Comparison of ENCODE assay signal across 8 cellular contexts in the genomic region with DNA sequence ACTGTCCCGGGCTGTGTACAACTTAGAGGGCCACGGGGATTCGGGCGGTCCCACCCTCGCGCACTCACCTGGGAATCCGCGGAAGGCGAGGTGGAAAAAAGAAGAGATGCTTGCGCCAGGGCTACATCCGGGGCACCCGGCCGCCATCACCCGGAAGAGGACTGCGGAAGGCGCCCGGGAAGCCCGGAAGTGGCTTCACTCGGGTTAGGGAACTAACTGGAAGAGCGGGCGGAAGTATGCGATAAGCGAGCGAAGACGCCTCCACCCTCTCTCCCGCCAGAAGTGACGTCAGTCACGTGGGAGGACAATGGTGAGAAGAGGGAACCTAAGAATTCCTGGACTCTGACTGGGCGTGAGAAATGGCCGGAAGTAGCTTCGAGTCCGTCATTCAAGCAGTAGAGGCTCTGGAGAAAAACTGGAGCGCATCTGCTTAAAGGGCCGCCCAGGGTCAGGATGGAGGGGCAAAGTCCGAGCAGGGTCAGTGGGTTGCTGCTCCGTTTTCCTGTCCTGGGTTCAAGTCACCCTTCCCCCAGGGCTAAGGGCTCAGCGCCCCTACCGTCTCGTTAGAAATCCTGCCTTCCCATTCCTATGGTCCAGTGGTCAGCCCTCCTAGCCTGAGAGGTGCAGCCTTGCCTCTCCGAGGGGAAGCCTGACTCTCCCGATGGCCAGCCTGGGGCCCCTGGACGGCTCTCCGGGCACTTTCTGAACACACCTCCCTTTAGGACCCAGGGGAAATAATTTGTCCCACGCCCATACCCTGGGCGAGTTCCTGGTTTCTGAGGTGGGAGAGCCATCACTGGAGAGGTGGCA.
DNase-seq lines count a peak whose midpoint lies in the region; ATAC-seq lines count a peak whose summit lies in the region.

A gene (minus strand): TSS at position 165 of the 810 bp plus-strand sequence. CDS start 627 bp downstream, outside the sequence.

- in situ Hi-C loops in ACHN (cut with HindIII; ENCODE audit: low pct_ligation_motif_present, low pct_unique_long_range_greater_than_20kb, low sequenced_read_pairs): no loop called here

- H3K4me3 Mint-ChIP-seq in central memory CD8-positive, alpha-beta T cell: peak within 1 kb of the TSS; percentile 97

- peaks cover 60% of the 10 kb centered on the region for H3K4me1 Mint-ChIP-seq in central memory CD8-positive, alpha-beta T cell

- no peaks in the 10 kb centered on the region for H3K27me3 Mint-ChIP-seq in central memory CD8-positive, alpha-beta T cell

- peak within 1 kb of the TSS; percentile 97 for H3K27ac Mint-ChIP-seq in central memory CD8-positive, alpha-beta T cell (ENCODE audit: low read depth)

- peaks cover 33% of the 10 kb centered on the region for H3K36me3 Mint-ChIP-seq in central memory CD8-positive, alpha-beta T cell (ENCODE audit: insufficient read depth)

- no peaks in the 10 kb centered on the region for H3K9me3 Mint-ChIP-seq in central memory CD8-positive, alpha-beta T cell

- DNase-seq in ACHN (peak; percentile 100), NCI-H446 (lab: John Stamatoyannopoulos, UW) (peak; percentile 95 to 98), inferior parietal cortex (ENCODE audit: extremely low spot score) (peak; percentile 100), smooth muscle cell of the brain vasculature (ENCODE audit: low read depth, low spot score) (peak; percentile 99)
- peak; percentile 68 to 71 for DNase-seq in central memory CD8-positive, alpha-beta T cell (ENCODE audit: low spot score in 2 of 2)

- peak; percentile 58 for ATAC-seq in GM18909 (IDR thresholded peaks at IDR 0.05; ENCODE audit: poor library complexity, unreplicated experiment)
- peak; percentile 55 for ATAC-seq in HG03196 (IDR thresholded peaks at IDR 0.05; ENCODE audit: unreplicated experiment)
- ATAC-seq in activated CD4-positive, CD25-positive, alpha-beta regulatory T cell treated with anti-CD3 and anti-CD28 coated beads, Interleukin-2, amount 50 U/mL, for 24 hours: peak; percentile 92 to 94
- ATAC-seq in central memory CD8-positive, alpha-beta T cell (replicated peaks; ENCODE audit: extremely low read depth, poor library complexity, severe bottlenecking): peak; percentile 83

Comparison
In these comparisons a context has a peak if more than half of its experiments do, and no peak if none do; other contexts are left out.
1. Peak in every context shown above with its lines: DNase-seq and ATAC-seq.